ENCODE assay signal across 13 cellular contexts in the genomic region with DNA sequence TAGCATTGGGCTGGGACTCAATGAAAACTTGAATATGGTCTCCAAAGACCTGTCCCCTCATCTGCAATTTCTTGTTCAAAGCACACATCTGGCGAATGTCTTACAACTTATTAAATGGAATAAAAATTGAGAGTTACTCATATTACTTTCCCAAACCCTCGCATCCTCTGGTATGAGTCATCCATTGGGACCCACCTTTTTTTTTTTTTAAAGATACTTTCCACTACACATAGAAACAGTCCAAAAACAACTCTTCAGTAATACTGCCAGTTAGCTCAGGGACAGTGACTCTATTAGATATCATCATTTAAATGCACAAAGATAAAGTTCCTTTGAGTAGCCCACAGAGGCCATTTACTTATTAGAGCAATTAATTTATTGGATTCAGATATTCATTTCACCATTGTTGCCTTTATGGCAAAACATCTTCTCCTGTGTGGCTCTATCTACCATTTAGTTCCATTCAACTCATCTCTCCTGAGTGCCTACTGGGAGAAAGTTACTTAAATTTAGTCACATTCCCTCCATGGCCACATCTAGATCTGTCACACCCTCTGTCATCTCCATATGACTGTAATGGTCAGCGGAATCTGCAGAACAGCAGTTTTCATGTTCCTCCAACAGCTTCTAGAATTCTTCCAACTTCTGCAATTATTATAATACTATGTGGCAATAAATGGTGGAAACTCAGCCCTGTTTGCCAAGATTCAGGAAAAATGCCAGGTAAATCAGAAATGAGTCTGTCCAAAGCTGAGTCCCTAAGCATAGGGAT.
A peak's percentile ranks its signal among the peaks of the same experiment; 100 is the strongest.
DNase-seq lines count a peak whose midpoint lies in the region; TF ChIP-seq lines count a peak whose summit lies in the region.
"Had no signal": no experiment of that assay in that cellular context is flagged by ENCODE, and none has a peak within 500 bp of the region (broad histone marks: within the 10 kb centered on the region; RNA-seq: fewer than 3 reads in every experiment).

No MANE protein-coding gene starts in this region.

- no peak overlapping the region for H2AFZ ChIP-seq in mammary epithelial cell (ENCODE audit: low read depth, low read length)

- 43% methylated on average over 3 of the region's 3 CpGs for WGBS in mammary epithelial cell (ENCODE audit: low coverage, missing lambda C conversion rate)
- WGBS in thyroid gland, 2 donors = 49 to 54% methylated on average over 3 of the region's 3 CpGs

- H3K4me1 ChIP-seq in mammary epithelial cell (ENCODE audit: insufficient read depth, low read length) (peaks cover 32% of the 10 kb centered on the region), thyroid gland (no peaks in the 10 kb centered on the region)

- BruUV-seq in mammary epithelial cell (replicated peaks; lab: Mats Ljungman, UMichigan) = no TSS peak

- no peaks in the 10 kb centered on the region for H3K36me3 ChIP-seq in mammary epithelial cell (ENCODE audit: insufficient read depth, low read length)
- no peaks in the 10 kb centered on the region for H3K36me3 ChIP-seq in thyroid gland

- intact Hi-C loops in mammary epithelial cell (cut with micrococcal nuclease) = no loop called here
- intact Hi-C loops in thyroid gland (cut with DNase I) = no loop called here

- H3K27ac ChIP-seq in mammary epithelial cell (ENCODE audit: insufficient read depth, low read depth, low read length) = no peak overlapping the region
- no peak overlapping the region for H3K27ac ChIP-seq in thyroid gland

- H3K4me3 ChIP-seq in mammary epithelial cell (replicated peaks in 1 of 3; ENCODE audit: insufficient read depth in 1 of 3, low read depth in 2 of 3, low read length in 3 of 3) (no peak overlapping the region), thyroid gland (replicated peaks in 1 of 3) (no peak overlapping the region)

- no peak for TF ChIP-seq CTCF in mammary epithelial cell (conservative IDR thresholded peaks at IDR 0.05 in 1 of 2, IDR thresholded peaks at IDR 0.05 in 1 of 2; ENCODE audit: extremely low read depth in 1 of 2, insufficient read depth in 1 of 2, low read depth in 1 of 2, low read length in 2 of 2)
- no peak for TF ChIP-seq CTCF in thyroid gland (IDR thresholded peaks at IDR 0.05)

- dilution Hi-C loops in mammary epithelial cell (cut with HindIII; ENCODE audit: low sequenced_read_pairs) = no loop called here

- H4K20me1 ChIP-seq in mammary epithelial cell (ENCODE audit: insufficient read depth, low read length) = no peaks in the 10 kb centered on the region

- in situ Hi-C loops in mammary epithelial cell (cut with MboI; ENCODE audit: low sequenced_read_pairs in 2 of 2) = no loop called here

- no peak for TF ChIP-seq POLR2A in thyroid gland (IDR thresholded peaks at IDR 0.05)

- H3K9me3 ChIP-seq in mammary epithelial cell (replicated peaks; ENCODE audit: insufficient read depth, low read length) (no peaks in the 10 kb centered on the region), thyroid gland (no peaks in the 10 kb centered on the region)

- H3K79me2 ChIP-seq in mammary epithelial cell (ENCODE audit: insufficient read depth, low read length) = no peaks in the 10 kb centered on the region

- no peak overlapping the region for H3K9ac ChIP-seq in mammary epithelial cell (ENCODE audit: insufficient read depth, low read length)

- DNase-seq in COLO829 (ENCODE audit: low spot score) (peak; percentile 37), HS-5 (ENCODE audit: low read depth) (peak; percentile 25), mammary epithelial cell (peak; percentile 50), lung microvascular endothelial cell (ENCODE audit: low read depth in 2 of 2) (peak; percentile 67 to 74), thyroid gland (no peak), NOMO-1 (lab: John Stamatoyannopoulos, UW; ENCODE audit: unreplicated experiment in 2 of 2) (no peak), ecto neural progenitor cell (ENCODE audit: low spot score) (no peak)
- DNase-seq: activated CD4-positive, alpha-beta T cell treated with anti-CD3 and anti-CD28 coated beads for 48 hours; amygdala; DMS53; kidney; NCI-H510A treated with DMSO at 0.1 percent for 48 hours; stimulated activated CD4-positive, alpha-beta T cell treated with anti-CD3 and anti-CD28 coated beads, Interleukin-15, amount 100 ng/mL, for 24 hours had no signal

- H3K4me2 ChIP-seq in mammary epithelial cell (ENCODE audit: insufficient read depth, low read depth, low read length) = peak overlapping the region; percentile 47

- CTCF ChIA-PET in mammary epithelial cell (lab: Charles Lee; ENCODE audit: low non-redundant PET) = no interaction called here

- H3K27me3 ChIP-seq in mammary epithelial cell (ENCODE audit: insufficient read depth, low read length) (no peaks in the 10 kb centered on the region), thyroid gland (no peaks in the 10 kb centered on the region)

Comparison
In these comparisons a context has a peak if more than half of its experiments do, and no peak if none do; other contexts are left out.
1. DNase-seq: peak in COLO829 (single experiment), HS-5 (single experiment), mammary epithelial cell (single experiment) and lung microvascular endothelial cell (2 of 2); none in thyroid gland (0 of 2), NOMO-1 (0 of 2) and ecto neural progenitor cell (single experiment).